ENCODE assay signal across 12 cellular contexts in genomic region chr2:44943693-44944101, GRCh38. TPM values are rescaled to one million over a fixed set of nuclear protein-coding genes. Genes with fewer than 3 reads are reported as not detected.
DNase-seq lines count a peak whose midpoint lies in the region; ATAC-seq and TF ChIP-seq lines count a peak whose summit lies in the region.
"Had no signal": no experiment of that assay in that cellular context is flagged by ENCODE, and none has a peak within 500 bp of the region (broad histone marks: within the 10 kb centered on the region; RNA-seq: fewer than 3 reads in every experiment).

No MANE protein-coding gene starts in this region.

- H3K9ac ChIP-seq in iPS-15b (ENCODE audit: low read depth, low read length), result no peak overlapping the region

- H3K27me3 ChIP-seq in left ventricle myocardium inferior (ENCODE audit: low read depth), result peaks cover 100% of the 10 kb centered on the region
- H3K27me3 ChIP-seq in right atrium auricular region, result peaks cover 40 to 46% of the 10 kb centered on the region in 2 donors
- peaks cover 93% of the 10 kb centered on the region for H3K27me3 ChIP-seq in iPS-15b (ENCODE audit: control insufficient read depth, insufficient read depth, low read length)
- H3K27me3 ChIP-seq in suprapubic skin, result peaks cover 97% of the 10 kb centered on the region

- H3K27me3 Mint-ChIP-seq in T-cell (peaks cover 70 to 82% of the 10 kb centered on the region in 2 donors), type B pancreatic cell (peaks cover 93% of the 10 kb centered on the region)

- H3K36me3 ChIP-seq in left ventricle myocardium inferior (no peaks in the 10 kb centered on the region), right atrium auricular region (no peaks in the 10 kb centered on the region), iPS-15b (ENCODE audit: control insufficient read depth, insufficient read depth, low read length) (no peaks in the 10 kb centered on the region), suprapubic skin (no peaks in the 10 kb centered on the region)

- CTCF ChIA-PET in T-cell (lab: Charles Lee), result interaction anchor here in 1 of 2 donors (0.6 kb wide), 1 partner anchor 731 kb away, joined by 6 read pairs; no protein-coding TSS in a partner anchor

- H3K36me3 Mint-ChIP-seq in T-cell, result no peaks in the 10 kb centered on the region
- H3K36me3 Mint-ChIP-seq in type B pancreatic cell, result no peaks in the 10 kb centered on the region

- DNase-seq in left ventricle myocardium inferior (no peak), right atrium auricular region (ENCODE audit: low spot score) (no peak), T-cell (no peak), type B pancreatic cell (ENCODE audit: extremely low spot score, unreplicated experiment) (no peak), foreskin fibroblast (no peak), suprapubic skin (ENCODE audit: low spot score in 2 of 2) (no peak), DMS153 treated with DMSO at 0.1 percent for 48 hours (lab: John Stamatoyannopoulos, UW; ENCODE audit: unreplicated experiment) (no peak)
- DNase-seq: AML-193, Karpas-422, left cardiac atrium, occipital lobe had no signal

- H3K27ac ChIP-seq in left ventricle myocardium inferior (replicated peaks) (no peak overlapping the region), right atrium auricular region (no peak overlapping the region), suprapubic skin (no peak overlapping the region)

- H3K9me3 Mint-ChIP-seq in T-cell, result no peaks in the 10 kb centered on the region
- H3K9me3 Mint-ChIP-seq in type B pancreatic cell, result no peaks in the 10 kb centered on the region

- H3K4me1 Mint-ChIP-seq in T-cell (peaks cover 48 to 54% (median 52%) of the 10 kb centered on the region in 3 donors), type B pancreatic cell (ENCODE audit: unreplicated experiment) (peaks cover 25% of the 10 kb centered on the region)

- peak overlapping the region; percentile 39 for H3K4me3 ChIP-seq in left ventricle myocardium inferior
- H3K4me3 ChIP-seq in right atrium auricular region, result no peak overlapping the region
- peak overlapping the region; percentile 45 for H3K4me3 ChIP-seq in iPS-15b (ENCODE audit: low read depth, low read length)
- H3K4me3 ChIP-seq in foreskin fibroblast (ENCODE audit: low read depth in 1 of 2, low read length in 2 of 2), result no peak overlapping the region
- H3K4me3 ChIP-seq in suprapubic skin, result no peak overlapping the region

- TF ChIP-seq POLR2A in suprapubic skin (IDR thresholded peaks at IDR 0.05), result no peak

- no peak for ATAC-seq in T-cell (replicated peaks in 1 of 4)

- TF ChIP-seq CTCF in left ventricle myocardium inferior (IDR thresholded peaks at IDR 0.05; ENCODE audit: borderline replicate concordance), result no peak
- no peak for TF ChIP-seq CTCF in right atrium auricular region (IDR thresholded peaks at IDR 0.05)
- no peak for TF ChIP-seq CTCF in type B pancreatic cell (conservative IDR thresholded peaks at IDR 0.05)
- no peak for TF ChIP-seq CTCF in foreskin fibroblast (IDR thresholded peaks at IDR 0.05; ENCODE audit: low read depth, low read length)
- TF ChIP-seq CTCF in suprapubic skin (IDR thresholded peaks at IDR 0.05), result no peak

- H3K9me3 ChIP-seq in left ventricle myocardium inferior (replicated peaks) (no peaks in the 10 kb centered on the region), right atrium auricular region (no peaks in the 10 kb centered on the region), iPS-15b (ENCODE audit: control insufficient read depth, insufficient read depth, low read length) (no peaks in the 10 kb centered on the region), suprapubic skin (no peaks in the 10 kb centered on the region)

- no peak overlapping the region for H3K27ac Mint-ChIP-seq in T-cell
- no peak overlapping the region for H3K27ac Mint-ChIP-seq in type B pancreatic cell

- 45% methylated on average over 10 of the region's 10 CpGs for WGBS in suprapubic skin

- intact Hi-C loops in left ventricle myocardium inferior (cut with micrococcal nuclease), result no loop called here

- POLR2A ChIA-PET in T-cell (lab: Charles Lee), result no interaction called here

- H3K4me3 Mint-ChIP-seq in T-cell, result peak overlapping the region in 2 of 3 donors; percentile 43 to 81
- peak overlapping the region; percentile 71 for H3K4me3 Mint-ChIP-seq in type B pancreatic cell

- no peak for TF ChIP-seq EP300 in suprapubic skin (IDR thresholded peaks at IDR 0.05)

- H3K4me1 ChIP-seq in left ventricle myocardium inferior, result peaks cover 47% of the 10 kb centered on the region
- H3K4me1 ChIP-seq in right atrium auricular region, result peaks cover 0 to 41% of the 10 kb centered on the region in 2 donors
- H3K4me1 ChIP-seq in iPS-15b (ENCODE audit: control insufficient read depth, insufficient read depth, low read length), result peaks cover 17% of the 10 kb centered on the region
- H3K4me1 ChIP-seq in suprapubic skin, result peaks cover 45% of the 10 kb centered on the region

RNA-seq across cellular contexts. Expression of gene SIX3, which starts 2.2 kb away (rescaled TPM):
- total RNA-seq in left ventricle myocardium inferior (not detected), right atrium auricular region (not detected), T-cell (under 1 TPM in 1 of 5 donors, not detected in 4; 0.23 TPM), type B pancreatic cell (ENCODE audit: low replicate concordance) (0.68 TPM in 1 of 2 replicates, not detected in the other), suprapubic skin (under 1 TPM in 1 of 4 donors, not detected in 3; 0.38 TPM)
- total RNA-seq: left cardiac atrium, occipital lobe had no signal

Comparison
In these comparisons a context has a peak if more than half of its experiments do, and no peak if none do; other contexts are left out.
1. H3K4me3 ChIP-seq: peak in left ventricle myocardium inferior (single experiment) and iPS-15b (single experiment); none in right atrium auricular region (0 of 2), foreskin fibroblast (0 of 2) and suprapubic skin (single experiment).